Comparison of ENCODE assay signal across 17 cellular contexts in the genomic region with DNA sequence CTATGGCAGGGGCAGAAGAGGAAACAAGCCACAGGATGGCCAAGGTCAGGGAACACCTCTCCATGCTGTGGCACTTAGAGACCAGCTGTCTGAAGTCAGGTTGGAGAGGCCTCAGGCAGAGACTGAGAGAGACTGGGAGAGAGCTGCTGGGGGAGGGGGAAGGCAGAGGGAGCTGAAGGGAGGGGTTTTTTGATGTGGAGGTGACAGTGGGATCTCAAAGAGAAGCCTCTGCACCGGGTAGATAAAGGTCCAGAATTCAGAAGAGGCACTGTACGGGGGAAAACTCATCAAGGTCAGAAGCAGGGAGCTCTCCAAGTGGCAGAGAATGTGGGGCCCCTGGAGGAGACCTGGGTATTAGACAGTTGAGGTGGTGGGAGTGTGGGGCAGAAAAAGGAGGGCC. TPM values are rescaled to one million over a fixed set of nuclear protein-coding genes. Genes with fewer than 3 reads are reported as not detected.
DNase-seq lines count a peak whose midpoint lies in the region; ATAC-seq, FAIRE-seq and TF ChIP-seq lines count a peak whose summit lies in the region.
"Had no signal": no experiment of that assay in that cellular context is flagged by ENCODE, and none has a peak within 500 bp of the region (broad histone marks: within the 10 kb centered on the region; RNA-seq: fewer than 3 reads in every experiment).

No MANE protein-coding gene starts in this region.

- H3K27ac ChIP-seq in K562 (ENCODE audit: extremely low read depth, low read depth, low read length) = peak overlapping the region; percentile 66
- H3K27ac ChIP-seq: BLaER1 treated with 17β-estradiol and CSF1 and Interleukin-3, amounts not matched to agents 10 nM and 100 nM had no signal

- H2AFZ ChIP-seq in K562 (ENCODE audit: low read depth, low read length) = peak overlapping the region; percentile 93

- H3K27me3 Mint-ChIP-seq in stimulated activated naive CD8-positive, alpha-beta T cell treated with anti-CD3 and anti-CD28 coated beads, Interleukin-15, amount 100 ng/mL, for 72 hours = no peaks in the 10 kb centered on the region
- peaks cover 8% of the 10 kb centered on the region for H3K27me3 Mint-ChIP-seq in nephron progenitor cell (ENCODE audit: low read depth, poor library complexity)
- H3K27me3 Mint-ChIP-seq: B cell; CD4-positive, alpha-beta T cell had no signal

- no TSS peak for BruUV-seq in K562 (replicated peaks; lab: Mats Ljungman, UMichigan)

- POLR2A ChIA-PET in K562 (lab: Yijun Ruan, JAX) = interaction anchor here (0.7 kb wide), 1 partner anchor 70 kb away, joined by 3 read pairs; no protein-coding TSS in a partner anchor

- FAIRE-seq in K562 (lab: Jason Lieb, UNC) = peak; percentile 79
- FAIRE-seq: D721Med, G401.6, GM12891, GM19239, H1 had no signal

- H3K27ac Mint-ChIP-seq in stimulated activated naive CD8-positive, alpha-beta T cell treated with anti-CD3 and anti-CD28 coated beads, Interleukin-15, amount 100 ng/mL, for 72 hours = peak overlapping the region; percentile 53 to 92
- H3K27ac Mint-ChIP-seq in nephron progenitor cell = peak overlapping the region; percentile 71
- H3K27ac Mint-ChIP-seq: B cell; CD4-positive, alpha-beta T cell; H9 had no signal

- 6% methylated on average over 2 of the region's 2 CpGs for WGBS in K562 (ENCODE audit: insufficient coverage, low coverage, missing lambda C conversion rate)

- in situ Hi-C loops in K562 (cut with MboI) = no loop called here

- TF ChIP-seq EP300 in K562 (IDR thresholded peaks at IDR 0.05; ENCODE audit: low read length) = 0 out of 2 replicates have a peak, but pooled peaks have one; percentile 9

- ATAC-seq in stimulated activated naive CD8-positive, alpha-beta T cell treated with anti-CD3 and anti-CD28 coated beads, Interleukin-15, amount 100 ng/mL, for 72 hours = no peak
- no peak for ATAC-seq in stimulated activated naive CD8-positive, alpha-beta T cell treated with anti-CD3 and anti-CD28 coated beads, Interleukin-15, Interleukin-2, amounts not matched to agents 100 U/mL and 50 U/mL, for 24 hours
- ATAC-seq in K562 = peak; percentile 85

- DNase-seq in stimulated activated naive CD8-positive, alpha-beta T cell treated with anti-CD3 and anti-CD28 coated beads, Interleukin-15, amount 100 ng/mL, for 72 hours = no peak
- DNase-seq in stimulated activated naive CD8-positive, alpha-beta T cell treated with anti-CD3 and anti-CD28 coated beads, Interleukin-15, Interleukin-2, amounts not matched to agents 100 U/mL and 50 U/mL, for 24 hours = no peak
- peak; percentile 40 to 79 (median 62) for DNase-seq in K562 (ENCODE audit: extremely low read depth in 1 of 4, low spot score in 3 of 4)
- no peak for DNase-seq in nephron progenitor cell
- no peak for DNase-seq in stimulated activated CD4-positive, alpha-beta T cell treated with anti-CD3 and anti-CD28 coated beads, Interleukin-4, amount 100 ng/mL, for 1 hour
- no peak for DNase-seq in HT-29 (ENCODE audit: low spot score)
- no peak for DNase-seq in activated CD4-positive, alpha-beta T cell treated with anti-CD3 and anti-CD28 coated beads for 48 hours
- DNase-seq: Caco-2; CD4-positive, alpha-beta T cell; H9 had no signal

- H3K79me2 ChIP-seq in K562 (ENCODE audit: control insufficient read depth, insufficient read depth, low read length) = no peaks in the 10 kb centered on the region

- H3K9me3 Mint-ChIP-seq in stimulated activated naive CD8-positive, alpha-beta T cell treated with anti-CD3 and anti-CD28 coated beads, Interleukin-15, amount 100 ng/mL, for 72 hours = peaks cover 0 to 7% of the 10 kb centered on the region in 2 donors
- H3K9me3 Mint-ChIP-seq in nephron progenitor cell = peaks cover 29% of the 10 kb centered on the region
- H3K9me3 Mint-ChIP-seq: CD4-positive, alpha-beta T cell had no signal

- no peaks in the 10 kb centered on the region for H3K36me3 ChIP-seq in K562 (ENCODE audit: control insufficient read depth, insufficient read depth, low read length)
- H3K36me3 ChIP-seq: BLaER1 treated with 17β-estradiol and CSF1 and Interleukin-3, amounts not matched to agents 10 nM and 100 nM had no signal

- TF ChIP-seq POLR2A in K562 (conservative IDR thresholded peaks at IDR 0.05) = no peak; the same call in 1 of the 2 replicates

- TF ChIP-seq CTCF in K562 (IDR thresholded peaks at IDR 0.05 in 2 of 3, conservative IDR thresholded peaks at IDR 0.05 in 1 of 3; ENCODE audit: insufficient read depth in 2 of 3, low read depth in 1 of 3, low read length in 3 of 3) (no peak), nephron progenitor cell (IDR thresholded peaks at IDR 0.05) (no peak)

- intact Hi-C loops in K562 (cut with micrococcal nuclease) = no loop called here

- H3K9me3 ChIP-seq in K562 (replicated peaks; ENCODE audit: control insufficient read depth, insufficient read depth, low read depth, low read length) = no peaks in the 10 kb centered on the region
- H3K9me3 ChIP-seq: Caco-2 had no signal

- H3K4me3 Mint-ChIP-seq in stimulated activated naive CD8-positive, alpha-beta T cell treated with anti-CD3 and anti-CD28 coated beads, Interleukin-15, amount 100 ng/mL, for 72 hours = no peak overlapping the region
- H3K4me3 Mint-ChIP-seq in nephron progenitor cell = no peak overlapping the region
- H3K4me3 Mint-ChIP-seq: B cell; CD4-positive, alpha-beta T cell; H9 had no signal

- peak overlapping the region; percentile 65 for H3K4me2 ChIP-seq in K562 (ENCODE audit: insufficient read depth, low read length)
- H3K4me2 ChIP-seq: BLaER1 treated with 17β-estradiol and CSF1 and Interleukin-3, amounts not matched to agents 10 nM and 100 nM had no signal

- TF ChIP-seq RAD21 in K562 (CRISPR knock-in tag; conservative IDR thresholded peaks at IDR 0.05 in 1 of 2, IDR thresholded peaks at IDR 0.05 in 1 of 2) = no peak

- peak overlapping the region; percentile 62 to 86 for H3K9ac ChIP-seq in K562 (ENCODE audit: insufficient read depth in 1 of 2, low read depth in 2 of 2, low read length in 2 of 2)
- H3K9ac ChIP-seq: BLaER1 treated with 17β-estradiol and CSF1 and Interleukin-3, amounts not matched to agents 10 nM and 100 nM had no signal

- H3K9me1 ChIP-seq in K562 (ENCODE audit: control insufficient read depth, insufficient read depth, low read length) = no peaks in the 10 kb centered on the region

- H3K4me1 ChIP-seq in K562 (replicated peaks in 1 of 2; ENCODE audit: control insufficient read depth in 2 of 2, insufficient read depth in 2 of 2, low read length in 2 of 2) = peaks cover 22 to 26% of the 10 kb centered on the region in 2 experiments; a peak in 4 of 5 replicates
- H3K4me1 ChIP-seq: BLaER1 treated with 17β-estradiol and CSF1 and Interleukin-3, amounts not matched to agents 10 nM and 100 nM; Caco-2 had no signal

- no peak overlapping the region for H3K4me3 ChIP-seq in K562
- H3K4me3 ChIP-seq: BLaER1 treated with 17β-estradiol and CSF1 and Interleukin-3, amounts not matched to agents 10 nM and 100 nM had no signal

- no peaks in the 10 kb centered on the region for H3K36me3 Mint-ChIP-seq in nephron progenitor cell (ENCODE audit: low read depth)

- H3K4me1 Mint-ChIP-seq in stimulated activated naive CD8-positive, alpha-beta T cell treated with anti-CD3 and anti-CD28 coated beads, Interleukin-15, amount 100 ng/mL, for 72 hours = no peaks in the 10 kb centered on the region
- peaks cover 16% of the 10 kb centered on the region for H3K4me1 Mint-ChIP-seq in nephron progenitor cell
- H3K4me1 Mint-ChIP-seq: B cell had no signal

- CTCF ChIA-PET in K562 (lab: Yijun Ruan, JAX; ENCODE audit: low intra/inter-chr PET ratio) = no interaction called here

- H4K20me1 ChIP-seq in K562 (replicated peaks; ENCODE audit: control insufficient read depth, insufficient read depth, low read length) = no peaks in the 10 kb centered on the region
- H4K20me1 ChIP-seq: BLaER1 treated with 17β-estradiol and CSF1 and Interleukin-3, amounts not matched to agents 10 nM and 100 nM had no signal

- H3K27me3 ChIP-seq in K562 (ENCODE audit: control insufficient read depth in 2 of 2, insufficient read depth in 2 of 2, low read length in 2 of 2) = no peaks in the 10 kb centered on the region
- H3K27me3 ChIP-seq: BLaER1 treated with 17β-estradiol and CSF1 and Interleukin-3, amounts not matched to agents 10 nM and 100 nM had no signal

RNA-seq across cellular contexts. Expression of a gene that starts 41.6 kb away (rescaled TPM):
- total RNA-seq in K562 (2011; cell fraction: chromatin; rRNA removed; ENCODE audit: low replicate concordance) = 8.8 and 18.0 TPM in 2 replicates
- total RNA-seq in K562 (2011; cell fraction: nucleolus; rRNA removed) = 6.4 and 8.7 TPM in 2 replicates
- total RNA-seq in K562 (2011; cell fraction: nucleoplasm; rRNA removed) = 11.2 and 14.2 TPM in 2 replicates
- total RNA-seq in K562 (2014; rRNA removed) = 63.0 and 64.5 TPM in 2 replicates
- 117 and 155 TPM in 2 replicates for total RNA-seq in K562 (2014; rRNA removed; fragmentation: Illumina TruSeq; extraction: Trizol)
- 86.9 and 89.8 TPM in 2 replicates for total RNA-seq in K562 (2015; rRNA removed; fragmentation: Illumina TruSeq; extraction: Trizol)
- total RNA-seq in K562 (2021) = 61.4 and 71.7 TPM in 2 replicates
- 21.6 and 36.7 TPM in 2 replicates for polyA plus RNA-seq in K562 (2011; rRNA removed)
- 3.4 and 7.9 TPM in 2 replicates for polyA plus RNA-seq in K562 (2011; cell fraction: cytosol; rRNA removed)
- polyA plus RNA-seq in K562 (2011; cell fraction: nucleus; rRNA removed) = 4.9 and 10.2 TPM in 2 replicates
- 55.3 and 91.8 TPM in 2 replicates for polyA plus RNA-seq in K562 (2012)
- 168 and 175 TPM in 2 replicates for polyA plus RNA-seq in K562 (2014; fragmentation: Illumina TruSeq; extraction: Trizol)
- polyA plus RNA-seq in K562 (2014; fragmentation: Nextera tagmentation; extraction: Ambion mirVana) = 100 to 1,000 TPM; 134 to 138 TPM
- 90.5 and 118 TPM in 2 replicates for polyA plus RNA-seq in K562 (2014; rRNA removed)
- 21.7 and 25.7 TPM in 2 replicates for polyA minus RNA-seq in K562 (2011; rRNA and poly(A)+ RNA removed)
- polyA minus RNA-seq in K562 (2011; cell fraction: cytosol; rRNA and poly(A)+ RNA removed) = 9.4 and 16.1 TPM in 2 replicates
- 6.7 and 11.9 TPM in 2 replicates for polyA minus RNA-seq in K562 (2011; cell fraction: nucleus; rRNA and poly(A)+ RNA removed)
- total RNA-seq in HT-29 (2014; rRNA removed; shearing (Covaris generic)) = 26.7 and 33.0 TPM in 2 replicates

RNA-seq across cellular contexts. Expression of a gene that starts 43.1 kb away (rescaled TPM):
- total RNA-seq in K562 (2011; cell fraction: chromatin; rRNA removed; ENCODE audit: low replicate concordance) = 18.1 and 26.2 TPM in 2 replicates
- 25.0 and 27.5 TPM in 2 replicates for total RNA-seq in K562 (2011; cell fraction: nucleolus; rRNA removed)
- total RNA-seq in K562 (2011; cell fraction: nucleoplasm; rRNA removed) = 27.9 and 31.7 TPM in 2 replicates
- 10.2 and 11.7 TPM in 2 replicates for total RNA-seq in K562 (2014; rRNA removed)
- 9.6 and 10.4 TPM in 2 replicates for total RNA-seq in K562 (2014; rRNA removed; fragmentation: Illumina TruSeq; extraction: Trizol)
- total RNA-seq in K562 (2015; rRNA removed; fragmentation: Illumina TruSeq; extraction: Trizol) = 14.6 and 15.0 TPM in 2 replicates
- total RNA-seq in K562 (2021) = 19.0 and 19.6 TPM in 2 replicates
- polyA plus RNA-seq in K562 (2011; rRNA removed) = 11.9 and 15.0 TPM in 2 replicates
- polyA plus RNA-seq in K562 (2011; cell fraction: cytosol; rRNA removed) = 15.0 and 21.8 TPM in 2 replicates
- polyA plus RNA-seq in K562 (2011; cell fraction: nucleus; rRNA removed) = 13.6 and 14.1 TPM in 2 replicates
- 21.5 and 27.6 TPM in 2 replicates for polyA plus RNA-seq in K562 (2012)
- polyA plus RNA-seq in K562 (2014; fragmentation: Illumina TruSeq; extraction: Trizol) = 17.6 and 18.0 TPM in 2 replicates
- 1 to 10 TPM in 1 of 2 experiments, under 1 TPM in 1; 0.76 to 2.8 TPM for polyA plus RNA-seq in K562 (2014; fragmentation: Nextera tagmentation; extraction: Ambion mirVana)
- polyA plus RNA-seq in K562 (2014; rRNA removed) = 12.7 and 13.0 TPM in 2 replicates
- 13.8 and 13.9 TPM in 2 replicates for polyA minus RNA-seq in K562 (2011; rRNA and poly(A)+ RNA removed)
- 8.4 and 9.1 TPM in 2 replicates for polyA minus RNA-seq in K562 (2011; cell fraction: cytosol; rRNA and poly(A)+ RNA removed)
- polyA minus RNA-seq in K562 (2011; cell fraction: nucleus; rRNA and poly(A)+ RNA removed) = 3.9 and 6.3 TPM in 2 replicates
- 3.3 and 3.8 TPM in 2 replicates for total RNA-seq in HT-29 (2014; rRNA removed; shearing (Covaris generic))

Comparison
In these comparisons a context has a peak if more than half of its experiments do, and no peak if none do; other contexts are left out.
1. DNase-seq: peak in K562 (4 of 4); none in stimulated activated naive CD8-positive, alpha-beta T cell treated with anti-CD3 and anti-CD28 coated beads, Interleukin-15, amount 100 ng/mL, for 72 hours (0 of 2), stimulated activated naive CD8-positive, alpha-beta T cell treated with anti-CD3 and anti-CD28 coated beads, Interleukin-15, Interleukin-2, amounts not matched to agents 100 U/mL and 50 U/mL, for 24 hours (single experiment), nephron progenitor cell (single experiment), stimulated activated CD4-positive, alpha-beta T cell treated with anti-CD3 and anti-CD28 coated beads, Interleukin-4, amount 100 ng/mL, for 1 hour (single experiment), HT-29 (single experiment) and activated CD4-positive, alpha-beta T cell treated with anti-CD3 and anti-CD28 coated beads for 48 hours (single experiment).